9 cellular contexts compared by ENCODE assay signal in the genomic region with DNA sequence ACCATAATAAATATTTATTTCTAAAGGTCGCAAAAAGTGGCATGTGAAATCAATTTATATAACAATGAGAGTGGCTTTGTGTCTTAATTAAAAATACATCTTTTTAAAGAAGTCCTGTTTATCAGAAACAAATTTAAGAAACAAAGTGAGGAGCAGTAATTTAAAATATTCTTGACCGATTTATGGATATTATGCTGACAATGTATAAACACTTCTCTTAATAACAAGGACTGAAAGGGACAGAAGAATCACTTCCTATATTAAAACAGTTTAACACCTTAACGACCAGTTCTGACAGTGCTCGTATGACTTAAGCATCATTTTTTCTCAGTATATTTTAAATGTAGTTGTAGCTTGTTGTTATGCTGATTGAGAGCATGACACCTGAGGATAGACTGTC.
"Had no signal": no experiment of that assay in that cellular context is flagged by ENCODE, and none has a peak within 500 bp of the region (broad histone marks: within the 10 kb centered on the region; RNA-seq: fewer than 3 reads in every experiment).

No MANE protein-coding gene starts in this region.

- H3K4me1 ChIP-seq: HAP-1 had no signal

- H3K9ac ChIP-seq: GM23248 had no signal

- DNase-seq: GM23248, GOT3, H7, HFFc6, KG1 had no signal

- H3K4me3 ChIP-seq: GM23248, HAP-1 had no signal

- H3K36me3 Mint-ChIP-seq: IgD-negative memory B cell had no signal

- ATAC-seq: HCT116 had no signal

- H3K36me3 ChIP-seq: HAP-1 had no signal

- H3K9me3 ChIP-seq: HAP-1 had no signal

- H3K4me3 Mint-ChIP-seq: HFFc6, IgD-negative memory B cell had no signal

- H3K4me1 Mint-ChIP-seq: IgD-negative memory B cell had no signal

- H3K27ac Mint-ChIP-seq: HFFc6, IgD-negative memory B cell had no signal

- H2AFZ ChIP-seq: GM23248 had no signal

- H3K27me3 Mint-ChIP-seq: IgD-negative memory B cell had no signal

- H3K9me3 Mint-ChIP-seq: IgD-negative memory B cell had no signal

- H3K27ac ChIP-seq: GM23248, HL-60 had no signal
